Comparison of ENCODE assay signal across 17 cellular contexts in genomic region chr1:42725820-42726219, GRCh38. TPM values are rescaled to one million over a fixed set of nuclear protein-coding genes. Genes with fewer than 3 reads are reported as not detected.
"Had no signal": no experiment of that assay in that cellular context is flagged by ENCODE, and none has a peak within 500 bp of the region (broad histone marks: within the 10 kb centered on the region; RNA-seq: fewer than 3 reads in every experiment).

No MANE protein-coding gene starts in this region.

RNA-seq across cellular contexts. Expression of gene CLDN19, which starts 14.2 kb away (rescaled TPM):
- total RNA-seq: activated CD4-positive, alpha-beta memory T cell treated with anti-CD3 and anti-CD28 coated beads, Interleukin-2, amount 10 ng/mL, durations not matched to agents 7 days and 5 days; activated CD4-positive, alpha-beta T cell treated with anti-CD3 and anti-CD28 coated beads for 36 hours; activated CD4-positive, alpha-beta T cell treated with anti-CD3 and anti-CD28 coated beads, Interleukin-2, amount 10 ng/mL, durations not matched to agents 7 days and 5 days; activated CD8-positive, alpha-beta memory T cell treated with anti-CD3 and anti-CD28 coated beads for 36 hours; activated CD8-positive, alpha-beta T cell treated with anti-CD3 and anti-CD28 coated beads, Interleukin-2, amount 10 ng/mL, durations not matched to agents 7 days and 5 days; activated naive CD4-positive, alpha-beta T cell treated with anti-CD3 and anti-CD28 coated beads for 36 hours; activated naive CD4-positive, alpha-beta T cell treated with anti-CD3 and anti-CD28 coated beads, Interleukin-2, amount 50 U/mL, for 72 hours; activated naive CD8-positive, alpha-beta T cell treated with anti-CD3 and anti-CD28 coated beads for 36 hours; activated T-cell treated with anti-CD3 and anti-CD28 coated beads, Interleukin-2, amount 50 U/mL, for 4 hours; activated T-cell treated with anti-CD3 and anti-CD28 coated beads, Interleukin-2, amount 50 U/mL, for 72 hours; activated T-helper 1 cell treated with anti-CD3 and anti-CD28 coated beads, Interleukin-12 subunit alpha, Interleukin-12 subunit beta, Interleukin-2, Interleukin-4 antibody, amounts not matched to agents 30 ng/mL and 10 ng/mL and 1 ng/mL, durations not matched to agents 14 hours and 24 hours and 36 hours; activated T-helper 17 cell treated with anti-CD3 and anti-CD28 coated beads, Interleukin-2, amount 50 U/mL, for 72 hours; body of pancreas; T-helper 1 cell treated with Interleukin-12 subunit alpha and Interleukin-12 subunit beta and Interleukin-4 antibody, amounts not matched to agents 30 ng/mL and 1 ng/mL, for 36 hours; T-helper 17 cell; T-helper 2 cell treated with Interferon-gamma antibody and Interleukin-4, amounts not matched to agents 100 ng/mL and 5 ng/mL, for 36 hours had no signal
- polyA plus RNA-seq: aorta had no signal

RNA-seq across cellular contexts. Expression of gene TMEM269, which starts 59.0 kb away (rescaled TPM):
- total RNA-seq: activated CD4-positive, alpha-beta memory T cell treated with anti-CD3 and anti-CD28 coated beads, Interleukin-2, amount 10 ng/mL, durations not matched to agents 7 days and 5 days; body of pancreas had no signal
- polyA plus RNA-seq: aorta had no signal
